In the genomic region with DNA sequence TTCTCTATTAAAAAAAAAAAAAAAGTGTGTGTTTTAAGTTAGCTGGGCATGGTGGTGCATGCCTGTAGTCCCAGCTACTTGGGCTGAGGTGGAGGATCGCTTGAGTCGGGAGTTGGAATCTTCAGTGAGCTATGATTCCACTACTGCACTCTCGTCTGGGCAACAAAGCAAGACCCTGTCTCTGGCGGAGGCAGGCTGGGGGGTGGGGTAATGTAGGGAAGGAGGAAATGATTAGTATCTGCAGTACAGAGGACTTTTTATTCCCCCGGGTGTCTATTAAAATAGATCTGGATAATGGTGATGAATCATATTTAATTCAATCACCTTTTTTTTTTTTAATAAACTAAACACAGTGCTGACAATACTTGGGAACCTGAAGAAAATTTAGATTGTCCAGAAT, we compare ENCODE assay signal across 1 cellular context.
TF ChIP-seq lines count a peak whose summit lies in the region.

No MANE protein-coding gene starts in this region.

TF ChIP-seq in GM12878, 131 proteins besides CTCF, POLR2A, EP300 and RAD21:
- no peak for TF ChIP-seq EED (IDR thresholded peaks at IDR 0.05; ENCODE audit: low read depth)
- no peak for TF ChIP-seq NR2C2 (IDR thresholded peaks at IDR 0.05; ENCODE audit: borderline replicate concordance, control insufficient read depth, insufficient read length, low read depth)
- no peak for TF ChIP-seq ZNF217 (IDR thresholded peaks at IDR 0.05)
- TF ChIP-seq, protein P1, sequence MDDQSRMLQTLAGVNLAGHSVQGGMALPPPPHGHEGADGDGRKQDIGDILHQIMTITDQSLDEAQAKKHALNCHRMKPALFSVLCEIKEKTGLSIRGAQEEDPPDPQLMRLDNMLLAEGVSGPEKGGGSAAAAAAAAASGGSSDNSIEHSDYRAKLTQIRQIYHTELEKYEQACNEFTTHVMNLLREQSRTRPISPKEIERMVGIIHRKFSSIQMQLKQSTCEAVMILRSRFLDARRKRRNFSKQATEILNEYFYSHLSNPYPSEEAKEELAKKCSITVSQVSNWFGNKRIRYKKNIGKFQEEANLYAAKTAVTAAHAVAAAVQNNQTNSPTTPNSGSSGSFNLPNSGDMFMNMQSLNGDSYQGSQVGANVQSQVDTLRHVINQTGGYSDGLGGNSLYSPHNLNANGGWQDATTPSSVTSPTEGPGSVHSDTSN (IDR thresholded peaks at IDR 0.05; ENCODE audit: insufficient replicate concordance, low read depth, low read length): no peak
- no peak for TF ChIP-seq PML (IDR thresholded peaks at IDR 0.05; ENCODE audit: low read length)
- TF ChIP-seq, protein P2, sequence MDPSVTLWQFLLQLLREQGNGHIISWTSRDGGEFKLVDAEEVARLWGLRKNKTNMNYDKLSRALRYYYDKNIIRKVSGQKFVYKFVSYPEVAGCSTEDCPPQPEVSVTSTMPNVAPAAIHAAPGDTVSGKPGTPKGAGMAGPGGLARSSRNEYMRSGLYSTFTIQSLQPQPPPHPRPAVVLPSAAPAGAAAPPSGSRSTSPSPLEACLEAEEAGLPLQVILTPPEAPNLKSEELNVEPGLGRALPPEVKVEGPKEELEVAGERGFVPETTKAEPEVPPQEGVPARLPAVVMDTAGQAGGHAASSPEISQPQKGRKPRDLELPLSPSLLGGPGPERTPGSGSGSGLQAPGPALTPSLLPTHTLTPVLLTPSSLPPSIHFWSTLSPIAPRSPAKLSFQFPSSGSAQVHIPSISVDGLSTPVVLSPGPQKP (IDR thresholded peaks at IDR 0.05; ENCODE audit: low read depth, low read length): no peak
- no peak for TF ChIP-seq POLR2AphosphoS2 (IDR thresholded peaks at IDR 0.05; ENCODE audit: low read depth, low read length)
- no peak for TF ChIP-seq HDAC2 (IDR thresholded peaks at IDR 0.05)
- no peak for TF ChIP-seq CBX3 (IDR thresholded peaks at IDR 0.05; ENCODE audit: borderline replicate concordance, low read depth)
- TF ChIP-seq EGR1 (IDR thresholded peaks at IDR 0.05; ENCODE audit: borderline replicate concordance in 1 of 2, low read depth in 2 of 2, low read length in 2 of 2): no peak
- no peak for TF ChIP-seq GABPA (IDR thresholded peaks at IDR 0.05; ENCODE audit: low read depth)
- no peak for TF ChIP-seq ATF7 (IDR thresholded peaks at IDR 0.05; ENCODE audit: low read depth)
- TF ChIP-seq HDGF (IDR thresholded peaks at IDR 0.05): no peak
- TF ChIP-seq KLF5 (IDR thresholded peaks at IDR 0.05; ENCODE audit: partially characterized antibody): no peak
- no peak for TF ChIP-seq CBX5 (IDR thresholded peaks at IDR 0.05; ENCODE audit: low read depth)
- TF ChIP-seq NR2C1 (IDR thresholded peaks at IDR 0.05): no peak
- TF ChIP-seq SREBF1 (IDR thresholded peaks at IDR 0.05; ENCODE audit: low read length): no peak
- TF ChIP-seq CREM (IDR thresholded peaks at IDR 0.05; ENCODE audit: low read depth): no peak
- TF ChIP-seq JUNB (IDR thresholded peaks at IDR 0.05): no peak
- TF ChIP-seq NFYA (IDR thresholded peaks at IDR 0.05; ENCODE audit: borderline replicate concordance, low read depth, low read length): no peak
